ENCODE assay signal across 8 cellular contexts in genomic region chr12:120529641-120530314, GRCh38. TPM values are rescaled to one million over a fixed set of nuclear protein-coding genes. Genes with fewer than 3 reads are reported as not detected.
DNase-seq lines count a peak whose midpoint lies in the region; ATAC-seq and TF ChIP-seq lines count a peak whose summit lies in the region.

No MANE protein-coding gene starts in this region.

- no peaks in the 10 kb centered on the region for H3K9me3 ChIP-seq in endocrine pancreas (ENCODE audit: control insufficient read depth, low read length)
- no peaks in the 10 kb centered on the region for H3K9me3 ChIP-seq in muscle layer of duodenum (ENCODE audit: control insufficient read depth in 1 of 2, low read length in 2 of 2)

- H3K27me3 ChIP-seq in endocrine pancreas (ENCODE audit: control insufficient read depth, insufficient read depth, low read length), result no peaks in the 10 kb centered on the region
- H3K27me3 ChIP-seq in muscle layer of duodenum (ENCODE audit: low read depth, low read length), result no peaks in the 10 kb centered on the region

- H3K27ac ChIP-seq in RWPE1 (peak overlapping the region; percentile 88), muscle layer of duodenum (ENCODE audit: low read length) (peak overlapping the region; percentile 92)

- no peaks in the 10 kb centered on the region for H3K27me3 Mint-ChIP-seq in IgD-negative memory B cell

- H3K27ac Mint-ChIP-seq in IgD-negative memory B cell, result peak overlapping the region; percentile 98 to 99 (median 99)

- peak overlapping the region; percentile 99 to 100 (median 100) for H3K4me3 Mint-ChIP-seq in IgD-negative memory B cell

- H3K4me1 ChIP-seq in endocrine pancreas (ENCODE audit: control insufficient read depth, insufficient read depth, low read length) (no peaks in the 10 kb centered on the region), muscle layer of duodenum (ENCODE audit: control insufficient read depth in 1 of 2, insufficient read depth in 2 of 2, low read length in 2 of 2) (no peaks in the 10 kb centered on the region)

- H3K36me3 ChIP-seq in endocrine pancreas (ENCODE audit: control insufficient read depth, insufficient read depth, low read length), result no peaks in the 10 kb centered on the region
- no peaks in the 10 kb centered on the region for H3K36me3 ChIP-seq in muscle layer of duodenum (ENCODE audit: control insufficient read depth in 1 of 2, insufficient read depth in 2 of 2, low read length in 2 of 2)

- H3K9ac ChIP-seq in endocrine pancreas (ENCODE audit: control insufficient read depth, insufficient read depth, low read length), result peak overlapping the region; percentile 31

- H3K4me3 ChIP-seq in endocrine pancreas (ENCODE audit: control insufficient read depth, insufficient read depth, low read length), result peak overlapping the region; percentile 93
- H3K4me3 ChIP-seq in muscle layer of duodenum (ENCODE audit: low read depth in 1 of 2, low read length in 2 of 2), result peak overlapping the region; percentile 65 to 86

- CTCF ChIA-PET in RWPE1 (lab: Yijun Ruan, JAX) (interaction anchor here (0.6 kb wide), 1 partner anchor 41 kb away, joined by 3 read pairs; no protein-coding TSS in a partner anchor), GM10248 (lab: Yijun Ruan, JAX) (interaction anchor here (1.0 to 1.8 kb wide), 3 partner anchors 13 to 60 kb away, joined by 4 to 5 read pairs (median 4); partner anchors contain the start of gene SRSF9)

- H3K4me1 Mint-ChIP-seq in IgD-negative memory B cell, result peaks cover 14 to 29% (median 17%) of the 10 kb centered on the region in 3 donors

- peaks cover 5% of the 10 kb centered on the region for H3K36me3 Mint-ChIP-seq in IgD-negative memory B cell

- ATAC-seq in GM18502 (IDR thresholded peaks at IDR 0.05; ENCODE audit: poor library complexity, unreplicated experiment), result no peak

- POLR2A ChIA-PET in RWPE1 (lab: Yijun Ruan, JAX; ENCODE audit: low non-redundant PET) (no interaction called here), GM10248 (lab: Yijun Ruan, JAX) (no interaction called here)

- DNase-seq in DMS 273 (lab: John Stamatoyannopoulos, UW; ENCODE audit: unreplicated experiment) (peak; percentile 80), RWPE1 (ENCODE audit: low spot score) (peak; percentile 49), ecto neural progenitor cell (ENCODE audit: low spot score) (no peak), GM10248 (ENCODE audit: extremely low spot score) (no peak)

- TF ChIP-seq CTCF in RWPE1 (conservative IDR thresholded peaks at IDR 0.05; ENCODE audit: low read depth) (no peak), GM10248 (IDR thresholded peaks at IDR 0.05; ENCODE audit: control extremely low read depth, extremely low read depth, low read depth, missing control alignments) (no peak)

- H3K9me3 Mint-ChIP-seq in IgD-negative memory B cell, result no peaks in the 10 kb centered on the region

RNA-seq across cellular contexts. Expression of gene COQ5, which starts 0.8 kb away (rescaled TPM):
- polyA plus RNA-seq in IgD-negative memory B cell, result 29.1 TPM

RNA-seq across cellular contexts. Expression of gene RNF10, which starts 4.4 kb away (rescaled TPM):
- 111 TPM for polyA plus RNA-seq in IgD-negative memory B cell

RNA-seq across cellular contexts. Expression of gene DYNLL1, which starts 33.9 kb away (rescaled TPM):
- polyA plus RNA-seq in IgD-negative memory B cell, result 442 TPM

RNA-seq across cellular contexts. Expression of gene POP5, which starts 51.4 kb away (rescaled TPM):
- polyA plus RNA-seq in IgD-negative memory B cell, result 74.2 TPM

Comparison
In these comparisons a context has a peak if more than half of its experiments do, and no peak if none do; other contexts are left out.
1. DNase-seq: peak in DMS 273 (single experiment) and RWPE1 (single experiment); none in ecto neural progenitor cell (single experiment) and GM10248 (single experiment).